24 cellular contexts compared by ENCODE assay signal in genomic region chr15:36497903-36498302, GRCh38.
DNase-seq lines count a peak whose midpoint lies in the region; ATAC-seq and TF ChIP-seq lines count a peak whose summit lies in the region.
"Had no signal": no experiment of that assay in that cellular context is flagged by ENCODE, and none has a peak within 500 bp of the region (broad histone marks: within the 10 kb centered on the region; RNA-seq: fewer than 3 reads in every experiment).

No MANE protein-coding gene starts in this region.

- intact Hi-C loops in PC-9 (cut with micrococcal nuclease; ENCODE audit: unreplicated experiment) = no loop called here
- intact Hi-C loops in posterior vena cava (cut with DNase I) = no loop called here

- H3K27me3 ChIP-seq in ACC112 (ENCODE audit: insufficient read depth, low read length) = no peaks in the 10 kb centered on the region
- H3K27me3 ChIP-seq in PC-9 (ENCODE audit: insufficient read depth, low read depth) = no peaks in the 10 kb centered on the region
- no peaks in the 10 kb centered on the region for H3K27me3 ChIP-seq in osteoblast (ENCODE audit: insufficient read depth, low read length)
- H3K27me3 ChIP-seq in mesenchymal stem cell (ENCODE audit: control insufficient read depth in 1 of 2, insufficient read depth in 1 of 2, low read length in 2 of 2) = no peaks in the 10 kb centered on the region
- H3K27me3 ChIP-seq: BLaER1 treated with 17β-estradiol and CSF1 and Interleukin-3, amounts not matched to agents 10 nM and 100 nM; right atrium auricular region; transverse colon had no signal

- CTCF ChIA-PET in PC-9 (lab: Charles Lee) = no interaction called here

- peaks cover 6% of the 10 kb centered on the region for H3K9me3 ChIP-seq in PC-9 (ENCODE audit: insufficient read depth, low read depth)
- no peaks in the 10 kb centered on the region for H3K9me3 ChIP-seq in osteoblast (ENCODE audit: low read depth, low read length)
- no peaks in the 10 kb centered on the region for H3K9me3 ChIP-seq in mesenchymal stem cell (ENCODE audit: control insufficient read depth, low read length)
- H3K9me3 ChIP-seq: BLaER1 treated with 17β-estradiol and CSF1 and Interleukin-3, amounts not matched to agents 10 nM and 100 nM; Caco-2; gastrocnemius medialis; right atrium auricular region; transverse colon had no signal

- 93% methylated on average over 4 of the region's 5 CpGs for WGBS in mesenchymal stem cell

- no peak overlapping the region for H2BK15ac ChIP-seq in mesenchymal stem cell (ENCODE audit: low read depth, poor library complexity, severe bottlenecking)

- H4K91ac ChIP-seq in mesenchymal stem cell (ENCODE audit: low read length) = no peak overlapping the region

- no peak overlapping the region for H3K18ac ChIP-seq in mesenchymal stem cell (ENCODE audit: low read depth in 1 of 2, low read length in 2 of 2)

- no peak overlapping the region for H3K4me3 ChIP-seq in ACC112 (ENCODE audit: low read depth, low read length)
- no peak overlapping the region for H3K4me3 ChIP-seq in PC-9
- peak overlapping the region; percentile 12 for H3K4me3 ChIP-seq in coronary artery
- H3K4me3 ChIP-seq in osteoblast (ENCODE audit: insufficient read depth, low read length) = no peak overlapping the region
- H3K4me3 ChIP-seq in mesenchymal stem cell (ENCODE audit: insufficient read depth in 1 of 2, low read depth in 1 of 2, low read length in 2 of 2) = no peak overlapping the region
- H3K4me3 ChIP-seq: BLaER1 treated with 17β-estradiol and CSF1 and Interleukin-3, amounts not matched to agents 10 nM and 100 nM; gastrocnemius medialis; lung; right atrium auricular region; transverse colon had no signal

- peaks cover 12% of the 10 kb centered on the region for H3K4me1 ChIP-seq in ACC112 (ENCODE audit: control insufficient read depth, insufficient read depth, low read length, unreplicated experiment)
- no peaks in the 10 kb centered on the region for H3K4me1 ChIP-seq in PC-9 (replicated peaks; ENCODE audit: insufficient read depth)
- peaks cover 11% of the 10 kb centered on the region for H3K4me1 ChIP-seq in osteoblast (ENCODE audit: insufficient read depth, low read length)
- no peaks in the 10 kb centered on the region for H3K4me1 ChIP-seq in mesenchymal stem cell (ENCODE audit: control insufficient read depth, insufficient read depth, low read depth, low read length)
- H3K4me1 ChIP-seq: BLaER1 treated with 17β-estradiol and CSF1 and Interleukin-3, amounts not matched to agents 10 nM and 100 nM; right atrium auricular region; transverse colon had no signal

- DNase-seq in PC-9 (no peak), coronary artery (ENCODE audit: low spot score) (no peak), osteoblast (ENCODE audit: insufficient read length, low spot score, missing footprints) (no peak), mesenchymal stem cell (no peak), posterior vena cava (ENCODE audit: low spot score) (no peak)
- DNase-seq in activated CD4-positive, CD25-positive, alpha-beta regulatory T cell (lab: John Stamatoyannopoulos, UW) = no peak
- DNase-seq: activated B cell treated with CpG ODN at 0.5 μM for 24 hours; activated T-cell treated with anti-CD3 and anti-CD28 coated beads, Interleukin-2, amount 50 U/mL, for 24 hours; Caco-2; DND-41; erythroblast; gastrocnemius medialis; GOT3; NCI-H1436 treated with DMSO at 0.1 percent for 48 hours; NCI-H510A; occipital lobe; stimulated activated naive CD8-positive, alpha-beta T cell treated with anti-CD3 and anti-CD28 coated beads, Interleukin-15, amount 100 ng/mL, for 72 hours; T1000; transverse colon had no signal

- no peaks in the 10 kb centered on the region for H4K20me1 ChIP-seq in PC-9 (ENCODE audit: insufficient read depth)
- no peaks in the 10 kb centered on the region for H4K20me1 ChIP-seq in osteoblast (ENCODE audit: insufficient read depth, low read length)
- H4K20me1 ChIP-seq: BLaER1 treated with 17β-estradiol and CSF1 and Interleukin-3, amounts not matched to agents 10 nM and 100 nM had no signal

- H3K27ac ChIP-seq in ACC112 (ENCODE audit: low read depth, low read length) (no peak overlapping the region), PC-9 (no peak overlapping the region), coronary artery (no peak overlapping the region), osteoblast (ENCODE audit: low read depth, low read length) (no peak overlapping the region), mesenchymal stem cell (ENCODE audit: low read length, poor library complexity, severe bottlenecking) (no peak overlapping the region)
- H3K27ac ChIP-seq: BLaER1 treated with 17β-estradiol and CSF1 and Interleukin-3, amounts not matched to agents 10 nM and 100 nM; gastrocnemius medialis; right atrium auricular region; transverse colon had no signal

- no peak overlapping the region for H3K14ac ChIP-seq in mesenchymal stem cell (ENCODE audit: low read length in 2 of 2)

- H2BK120ac ChIP-seq in mesenchymal stem cell (ENCODE audit: low read depth, low read length) = no peak overlapping the region

- H2AK5ac ChIP-seq in mesenchymal stem cell (ENCODE audit: low read length, severe bottlenecking) = no peak overlapping the region

- no peak overlapping the region for H3K23ac ChIP-seq in mesenchymal stem cell (ENCODE audit: low read length in 2 of 2)

- H2AFZ ChIP-seq in ACC112 (ENCODE audit: low read length, unreplicated experiment) = peak overlapping the region; percentile 53
- H2AFZ ChIP-seq in PC-9 = 0 out of 2 replicates have a peak overlapping the region, but pooled peaks have one; percentile 13
- H2AFZ ChIP-seq in osteoblast (ENCODE audit: low read length) = peak overlapping the region; percentile 61
- no peak overlapping the region for H2AFZ ChIP-seq in mesenchymal stem cell (ENCODE audit: low read depth, low read length)

- no peaks in the 10 kb centered on the region for H3K9me2 ChIP-seq in PC-9 (ENCODE audit: insufficient read depth)

- H2BK5ac ChIP-seq in mesenchymal stem cell (ENCODE audit: low read depth, low read length, poor library complexity, severe bottlenecking) = no peak overlapping the region

- no peak overlapping the region for H4K8ac ChIP-seq in mesenchymal stem cell (ENCODE audit: low read length)

- no peak overlapping the region for H3K4ac ChIP-seq in mesenchymal stem cell (ENCODE audit: low read depth in 1 of 2, low read length in 2 of 2)

- no peak for ATAC-seq in GM21825 (IDR thresholded peaks at IDR 0.05; ENCODE audit: unreplicated experiment)
- ATAC-seq: gastrocnemius medialis; stimulated activated naive CD8-positive, alpha-beta T cell treated with anti-CD3 and anti-CD28 coated beads, Interleukin-15, amount 100 ng/mL, for 72 hours had no signal

- no peaks in the 10 kb centered on the region for H3K79me1 ChIP-seq in mesenchymal stem cell (replicated peaks; ENCODE audit: low read length, poor library complexity, severe bottlenecking)

- no peak overlapping the region for H3K9ac ChIP-seq in mesenchymal stem cell (ENCODE audit: low read length)
- H3K9ac ChIP-seq: BLaER1 treated with 17β-estradiol and CSF1 and Interleukin-3, amounts not matched to agents 10 nM and 100 nM had no signal

- H3K4me2 ChIP-seq in PC-9 = no peak overlapping the region
- peak overlapping the region; percentile 41 for H3K4me2 ChIP-seq in osteoblast (ENCODE audit: insufficient read depth, low read length)
- H3K4me2 ChIP-seq in mesenchymal stem cell (ENCODE audit: low read length, poor library complexity, severe bottlenecking) = no peak overlapping the region
- H3K4me2 ChIP-seq: BLaER1 treated with 17β-estradiol and CSF1 and Interleukin-3, amounts not matched to agents 10 nM and 100 nM had no signal

- H3K36me3 ChIP-seq in ACC112 (ENCODE audit: insufficient read depth, low read length) (no peaks in the 10 kb centered on the region), PC-9 (ENCODE audit: low read depth) (no peaks in the 10 kb centered on the region), osteoblast (ENCODE audit: insufficient read depth, low read length) (no peaks in the 10 kb centered on the region), mesenchymal stem cell (ENCODE audit: control insufficient read depth in 1 of 2, insufficient read depth in 2 of 2, low read depth in 1 of 2, low read length in 2 of 2) (no peaks in the 10 kb centered on the region)
- H3K36me3 ChIP-seq: BLaER1 treated with 17β-estradiol and CSF1 and Interleukin-3, amounts not matched to agents 10 nM and 100 nM; gastrocnemius medialis; right atrium auricular region; transverse colon had no signal

- TF ChIP-seq CTCF in PC-9 (conservative IDR thresholded peaks at IDR 0.05) (no peak), coronary artery (IDR thresholded peaks at IDR 0.05) (no peak), osteoblast (IDR thresholded peaks at IDR 0.05; ENCODE audit: extremely low read depth, low read depth, low read length) (no peak)

- no peak overlapping the region for H2BK12ac ChIP-seq in mesenchymal stem cell (ENCODE audit: low read length in 2 of 2)

- H3F3A ChIP-seq in PC-9 (ENCODE audit: insufficient read depth, low read depth) = no peaks in the 10 kb centered on the region

- POLR2A ChIA-PET in PC-9 (lab: Charles Lee; ENCODE audit: unreplicated experiment) = interaction anchor here (0.6 kb wide), 1 partner anchor 568 kb away, joined by 6 read pairs; no protein-coding TSS in a partner anchor

- H3K79me2 ChIP-seq in ACC112 (ENCODE audit: control insufficient read depth, insufficient read depth, low read length, unreplicated experiment) (no peaks in the 10 kb centered on the region), PC-9 (ENCODE audit: low read depth) (no peaks in the 10 kb centered on the region), osteoblast (ENCODE audit: insufficient read depth, low read length) (no peaks in the 10 kb centered on the region)

- no TSS peak for BruUV-seq in PC-9 (replicated peaks; lab: Mats Ljungman, UMichigan)
